16 cellular contexts compared by ENCODE assay signal in the genomic region with DNA sequence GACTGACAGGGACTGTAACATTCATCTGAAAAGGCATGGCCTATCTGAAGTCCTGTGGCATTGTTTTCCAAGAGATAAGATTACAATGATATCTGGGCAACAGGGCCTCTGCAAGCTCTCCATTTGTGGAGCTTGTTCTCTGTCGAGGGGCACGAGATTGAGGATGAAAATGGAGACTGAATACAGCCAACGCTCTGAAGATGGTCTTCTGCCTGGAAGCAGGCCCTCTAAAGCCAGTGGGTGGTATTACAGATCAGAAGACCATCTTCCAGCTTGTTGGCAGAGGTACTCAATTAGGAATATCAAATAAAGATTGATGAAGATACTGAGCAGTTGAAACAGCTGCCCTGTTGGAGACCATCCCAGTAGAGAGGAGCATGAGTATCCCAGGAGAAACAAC.
DNase-seq lines count a peak whose midpoint lies in the region; ATAC-seq and TF ChIP-seq lines count a peak whose summit lies in the region.
"Had no signal": no experiment of that assay in that cellular context is flagged by ENCODE, and none has a peak within 500 bp of the region (broad histone marks: within the 10 kb centered on the region; RNA-seq: fewer than 3 reads in every experiment).

No MANE protein-coding gene starts in this region.

- H3K27ac ChIP-seq in brain microvascular endothelial cell (no peak overlapping the region), testis (no peak overlapping the region), gastrocnemius medialis (no peak overlapping the region)
- H3K27ac ChIP-seq: BLaER1, HL-60 had no signal

- WGBS in testis, 2 donors = 80 to 88% methylated on average over 3 of the region's 3 CpGs

- no peak overlapping the region for H3K4me3 ChIP-seq in brain microvascular endothelial cell (ENCODE audit: low read depth, low read length)
- H3K4me3 ChIP-seq in testis = no peak overlapping the region
- H3K4me3 ChIP-seq in gastrocnemius medialis = no peak overlapping the region
- H3K4me3 ChIP-seq: BLaER1 had no signal

- H3K4me1 ChIP-seq in testis (no peaks in the 10 kb centered on the region), gastrocnemius medialis (no peaks in the 10 kb centered on the region)
- H3K4me1 ChIP-seq: BLaER1 had no signal

- ATAC-seq in GM19467 (IDR thresholded peaks at IDR 0.05; ENCODE audit: unreplicated experiment) = peak; percentile 57
- ATAC-seq in HG03175 (IDR thresholded peaks at IDR 0.05; ENCODE audit: unreplicated experiment) = peak; percentile 54
- no peak for ATAC-seq in gastrocnemius medialis
- ATAC-seq: naive thymus-derived CD4-positive, alpha-beta T cell; right cardiac atrium had no signal

- intact Hi-C loops in testis (cut with DNase I; ENCODE audit: low total_unique reads) = no loop called here
- intact Hi-C loops in gastrocnemius medialis (cut with DNase I; ENCODE audit: low total_unique reads) = no loop called here

- no peaks in the 10 kb centered on the region for H3K36me3 ChIP-seq in brain microvascular endothelial cell (replicated peaks)
- H3K36me3 ChIP-seq in testis (ENCODE audit: low read depth, missing control alignments) = no peaks in the 10 kb centered on the region
- H3K36me3 ChIP-seq in gastrocnemius medialis = no peaks in the 10 kb centered on the region
- H3K36me3 ChIP-seq: BLaER1 had no signal

- in situ Hi-C loops in brain microvascular endothelial cell (cut with HindIII; ENCODE audit: low pct_ligation_motif_present, low sequenced_read_pairs) = no loop called here
- in situ Hi-C loops in gastrocnemius medialis (cut with MboI; ENCODE audit: low sequenced_read_pairs in 4 of 4) = no loop called here

- TF ChIP-seq CTCF in GM12872 (IDR thresholded peaks at IDR 0.05; ENCODE audit: insufficient read depth, low read depth, low read length) = peak; percentile 52; the same call in 2 of the 3 replicates
- TF ChIP-seq CTCF in brain microvascular endothelial cell (IDR thresholded peaks at IDR 0.05; ENCODE audit: low read depth, low read length, missing control alignments) = peak; percentile 13
- TF ChIP-seq CTCF in testis (IDR thresholded peaks at IDR 0.05) = no peak
- TF ChIP-seq CTCF in gastrocnemius medialis (IDR thresholded peaks at IDR 0.05 in 4 of 5, conservative IDR thresholded peaks at IDR 0.05 in 1 of 5) = no peak

- DNase-seq in brain microvascular endothelial cell = no peak
- no peak for DNase-seq in testis
- DNase-seq in SIG-M5 treated with dmso at 0.1 percent for 504 hours (lab: John Stamatoyannopoulos, UW; ENCODE audit: unreplicated experiment) = no peak
- no peak for DNase-seq in NCI-H187 (lab: John Stamatoyannopoulos, UW)
- DNase-seq in gastrocnemius medialis = no peak
- DNase-seq: activated CD8-positive, alpha-beta memory T cell treated with anti-CD3 and anti-CD28 coated beads for 24 hours; activated naive CD4-positive, alpha-beta T cell treated with anti-CD3 and anti-CD28 coated beads, Interleukin-2, amount 10 ng/mL, durations not matched to agents 7 days and 5 days; naive thymus-derived CD4-positive, alpha-beta T cell; right cardiac atrium; stimulated activated CD4-positive, alpha-beta T cell treated with anti-CD3 and anti-CD28 coated beads, Interleukin-4, amount 100 ng/mL, for 4 hours; stimulated activated naive CD4-positive, alpha-beta T cell had no signal

- TF ChIP-seq POLR2A in testis (IDR thresholded peaks at IDR 0.05) (no peak), gastrocnemius medialis (IDR thresholded peaks at IDR 0.05) (no peak)

- H3K27me3 ChIP-seq in brain microvascular endothelial cell (replicated peaks) (no peaks in the 10 kb centered on the region), testis (no peaks in the 10 kb centered on the region), gastrocnemius medialis (no peaks in the 10 kb centered on the region)
- H3K27me3 ChIP-seq: BLaER1 had no signal

- H3K9me3 ChIP-seq in testis (no peaks in the 10 kb centered on the region), gastrocnemius medialis (no peaks in the 10 kb centered on the region)
- H3K9me3 ChIP-seq: BLaER1 had no signal

Comparison
In these comparisons a context has a peak if more than half of its experiments do, and no peak if none do; other contexts are left out.
1. CTCF ChIP-seq: peak in GM12872 (single experiment) and brain microvascular endothelial cell (single experiment); none in testis (0 of 3) and gastrocnemius medialis (0 of 5).
2. ATAC-seq: peak in GM19467 (single experiment) and HG03175 (single experiment); none in gastrocnemius medialis (0 of 2).